In genomic region chr9:118987167-118987566, GRCh38 we compare ENCODE assay signal across 35 cellular contexts.
"Had no signal": no experiment of that assay in that cellular context is flagged by ENCODE, and none has a peak within 500 bp of the region (broad histone marks: within the 10 kb centered on the region; RNA-seq: fewer than 3 reads in every experiment).

No MANE protein-coding gene starts in this region.

- H3K9me3 ChIP-seq: ascending aorta had no signal

- DNase-seq: activated CD4-positive, alpha-beta T cell treated with anti-CD3 and anti-CD28 coated beads for 1 hour; activated CD4-positive, alpha-beta T cell treated with anti-CD3 and anti-CD28 coated beads for 48 hours; activated CD4-positive, alpha-beta T cell treated with anti-CD3 and anti-CD28 coated beads, Interleukin-2, amount 50 U/mL, for 4 hours; activated CD4-positive, CD25-positive, alpha-beta regulatory T cell; activated CD8-positive, alpha-beta T cell treated with anti-CD3 and anti-CD28 coated beads for 36 hours; activated effector memory CD4-positive, alpha-beta T cell treated with anti-CD3 and anti-CD28 coated beads, Interleukin-2, amount 50 U/mL, for 16 hours; activated naive CD4-positive, alpha-beta T cell; activated naive CD4-positive, alpha-beta T cell treated with anti-CD3 and anti-CD28 coated beads, Interleukin-2, amount 50 U/mL, for 16 hours; activated naive CD8-positive, alpha-beta T cell treated with anti-CD3 and anti-CD28 coated beads for 36 hours; activated T-cell treated with anti-CD3 and anti-CD28 coated beads, Interleukin-2, amount 50 U/mL, for 1 hour; activated T-cell treated with anti-CD3 and anti-CD28 coated beads, Interleukin-2, amount 50 U/mL, for 72 hours; amniotic stem cell; Karpas-422; NCI-H1048; NCI-H1105 treated with DMSO at 0.1 percent for 48 hours; NCI-H1436; NCI-H1694; NCI-H1930; NCI-H2081 treated with DMSO at 0.1 percent for 48 hours; NCI-H345; NCI-H524 treated with DMSO at 0.1 percent for 48 hours; NK-92 treated with Interleukin-12 subunit alpha and Interleukin-12 subunit beta, amount 100 ng/mL, for 24 hours; OCI-M1; RPMI8226; SW 1271; T-helper 1 cell; T-helper 2 cell; T-helper 9 cell; WERI-Rb-1 had no signal

- H3K27ac ChIP-seq: ascending aorta, cardiac muscle cell, WERI-Rb-1 had no signal

- H3K27me3 ChIP-seq: ascending aorta, cardiac muscle cell had no signal

- H3K4me3 ChIP-seq: ascending aorta, cardiac muscle cell, K562 had no signal

- H3K9me3 Mint-ChIP-seq: activated CD8-positive, alpha-beta T cell treated with anti-CD3 and anti-CD28 coated beads for 36 hours; activated naive CD8-positive, alpha-beta T cell treated with anti-CD3 and anti-CD28 coated beads for 36 hours; activated T-helper 17 cell treated with anti-CD3 and anti-CD28 coated beads, Interleukin-2, amount 50 U/mL, for 72 hours had no signal

- H3K4me3 Mint-ChIP-seq: activated CD8-positive, alpha-beta T cell treated with anti-CD3 and anti-CD28 coated beads for 36 hours; activated naive CD8-positive, alpha-beta T cell treated with anti-CD3 and anti-CD28 coated beads for 36 hours; activated T-cell treated with anti-CD3 and anti-CD28 coated beads, Interleukin-2, amount 50 U/mL, for 72 hours; activated T-helper 17 cell treated with anti-CD3 and anti-CD28 coated beads, Interleukin-2, amount 50 U/mL, for 72 hours; central memory CD8-positive, alpha-beta T cell had no signal

- H3K27me3 Mint-ChIP-seq: activated CD8-positive, alpha-beta T cell treated with anti-CD3 and anti-CD28 coated beads for 36 hours; activated naive CD8-positive, alpha-beta T cell treated with anti-CD3 and anti-CD28 coated beads for 36 hours; activated T-helper 17 cell treated with anti-CD3 and anti-CD28 coated beads, Interleukin-2, amount 50 U/mL, for 72 hours; central memory CD8-positive, alpha-beta T cell had no signal

- FAIRE-seq: K562 had no signal

- H3K27ac Mint-ChIP-seq: activated CD8-positive, alpha-beta T cell treated with anti-CD3 and anti-CD28 coated beads for 36 hours; activated naive CD8-positive, alpha-beta T cell treated with anti-CD3 and anti-CD28 coated beads for 36 hours; activated T-cell treated with anti-CD3 and anti-CD28 coated beads, Interleukin-2, amount 50 U/mL, for 72 hours; activated T-helper 17 cell treated with anti-CD3 and anti-CD28 coated beads, Interleukin-2, amount 50 U/mL, for 72 hours had no signal

- H3K36me3 ChIP-seq: ascending aorta, cardiac muscle cell, WERI-Rb-1 had no signal

- H3K36me3 Mint-ChIP-seq: activated naive CD8-positive, alpha-beta T cell treated with anti-CD3 and anti-CD28 coated beads for 36 hours had no signal

- H3K4me1 Mint-ChIP-seq: activated naive CD8-positive, alpha-beta T cell treated with anti-CD3 and anti-CD28 coated beads for 36 hours; activated T-helper 17 cell treated with anti-CD3 and anti-CD28 coated beads, Interleukin-2, amount 50 U/mL, for 72 hours; central memory CD8-positive, alpha-beta T cell had no signal

- ATAC-seq: activated CD8-positive, alpha-beta T cell treated with anti-CD3 and anti-CD28 coated beads for 36 hours; activated T-cell treated with anti-CD3 and anti-CD28 coated beads, Interleukin-2, amount 50 U/mL, for 72 hours; activated T-helper 17 cell treated with anti-CD3 and anti-CD28 coated beads, Interleukin-2, amount 50 U/mL, for 72 hours; K562; Panc1 had no signal
